Comparison of ENCODE assay signal across 1 cellular context in genomic region chr17:6704472-6705052, GRCh38.
A peak's percentile ranks its signal among the peaks of the same experiment; 100 is the strongest.
TF ChIP-seq lines count a peak whose summit lies in the region.

No MANE protein-coding gene starts in this region.

TF ChIP-seq in HepG2, 621 proteins besides CTCF, POLR2A, EP300 and RAD21 (continues in another document):
- TF ChIP-seq ZNF615 (CRISPR knock-in tag; IDR thresholded peaks at IDR 0.05; ENCODE audit: borderline replicate concordance) (no peak), PHF5A (CRISPR knock-in tag; IDR thresholded peaks at IDR 0.05; ENCODE audit: low read depth, unreplicated experiment) (no peak), ZNF18 (CRISPR knock-in tag; IDR thresholded peaks at IDR 0.05; ENCODE audit: insufficient replicate concordance) (peak; percentile 55), ZNF12 (CRISPR knock-in tag; IDR thresholded peaks at IDR 0.05) (no peak), RAD51 (IDR thresholded peaks at IDR 0.05; ENCODE audit: borderline replicate concordance) (no peak), ZNF589 (CRISPR knock-in tag; conservative IDR thresholded peaks at IDR 0.05) (no peak), RFX1 (IDR thresholded peaks at IDR 0.05) (no peak), YEATS4 (CRISPR knock-in tag; IDR thresholded peaks at IDR 0.05; ENCODE audit: borderline replicate concordance) (peak; percentile 19; the same call in 1 of the 2 replicates), MEIS2 (CRISPR knock-in tag; IDR thresholded peaks at IDR 0.05) (no peak), TCF7L2 (IDR thresholded peaks at IDR 0.05; ENCODE audit: low read depth, low read length) (no peak), ZNF30 (CRISPR knock-in tag; IDR thresholded peaks at IDR 0.05) (no peak), KDM2A (CRISPR knock-in tag; IDR thresholded peaks at IDR 0.05; ENCODE audit: borderline replicate concordance, low read depth) (no peak), POLR2G (IDR thresholded peaks at IDR 0.05; ENCODE audit: low read depth, low read length) (no peak), KAT8 (CRISPR knock-in tag; IDR thresholded peaks at IDR 0.05) (no peak), ETV6 (CRISPR knock-in tag; conservative IDR thresholded peaks at IDR 0.05) (no peak), ZNF563 (CRISPR knock-in tag; IDR thresholded peaks at IDR 0.05) (no peak), ZBTB21 (CRISPR knock-in tag; IDR thresholded peaks at IDR 0.05) (no peak), SIX1 (CRISPR knock-in tag; IDR thresholded peaks at IDR 0.05; ENCODE audit: borderline replicate concordance) (no peak), ZNF335 (CRISPR knock-in tag; IDR thresholded peaks at IDR 0.05) (no peak), ZMAT3 (CRISPR knock-in tag; conservative IDR thresholded peaks at IDR 0.05) (no peak), ZBTB33 (CRISPR knock-in tag; IDR thresholded peaks at IDR 0.05) (no peak), TAF15 (IDR thresholded peaks at IDR 0.05; ENCODE audit: low read depth, low read length, poor library complexity, severe bottlenecking) (no peak), MYC (CRISPR knock-in tag; IDR thresholded peaks at IDR 0.05; ENCODE audit: borderline replicate concordance) (peak; percentile 18; the same call in 1 of the 2 replicates), NCOR1 (IDR thresholded peaks at IDR 0.05; ENCODE audit: borderline replicate concordance, low read length) (no peak), TBL1XR1 (IDR thresholded peaks at IDR 0.05; ENCODE audit: borderline replicate concordance, low read length, partially characterized antibody) (no peak), ZNF292 (CRISPR knock-in tag; IDR thresholded peaks at IDR 0.05; ENCODE audit: borderline replicate concordance, low read depth) (peak; percentile 81; the same call in 1 of the 2 replicates), U2AF1 (optimal IDR thresholded peaks at IDR 0.05; ENCODE audit: low read depth, low read length) (no peak), ZNF224 (CRISPR knock-in tag; IDR thresholded peaks at IDR 0.05) (no peak), FLYWCH1 (CRISPR knock-in tag; IDR thresholded peaks at IDR 0.05) (no peak), ZNF263 (CRISPR knock-in tag; IDR thresholded peaks at IDR 0.05) (peak; percentile 56; the same call in 1 of the 2 replicates), SP2 (CRISPR knock-in tag; IDR thresholded peaks at IDR 0.05) (no peak), CERS6 (CRISPR knock-in tag; IDR thresholded peaks at IDR 0.05) (no peak), SMAD9 (CRISPR knock-in tag; IDR thresholded peaks at IDR 0.05) (no peak)
- TF ChIP-seq, protein P1, sequence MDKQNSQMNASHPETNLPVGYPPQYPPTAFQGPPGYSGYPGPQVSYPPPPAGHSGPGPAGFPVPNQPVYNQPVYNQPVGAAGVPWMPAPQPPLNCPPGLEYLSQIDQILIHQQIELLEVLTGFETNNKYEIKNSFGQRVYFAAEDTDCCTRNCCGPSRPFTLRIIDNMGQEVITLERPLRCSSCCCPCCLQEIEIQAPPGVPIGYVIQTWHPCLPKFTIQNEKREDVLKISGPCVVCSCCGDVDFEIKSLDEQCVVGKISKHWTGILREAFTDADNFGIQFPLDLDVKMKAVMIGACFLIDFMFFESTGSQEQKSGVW (CRISPR knock-in tag; IDR thresholded peaks at IDR 0.05; ENCODE audit: borderline replicate concordance), result no peak
- TF ChIP-seq, protein P2, sequence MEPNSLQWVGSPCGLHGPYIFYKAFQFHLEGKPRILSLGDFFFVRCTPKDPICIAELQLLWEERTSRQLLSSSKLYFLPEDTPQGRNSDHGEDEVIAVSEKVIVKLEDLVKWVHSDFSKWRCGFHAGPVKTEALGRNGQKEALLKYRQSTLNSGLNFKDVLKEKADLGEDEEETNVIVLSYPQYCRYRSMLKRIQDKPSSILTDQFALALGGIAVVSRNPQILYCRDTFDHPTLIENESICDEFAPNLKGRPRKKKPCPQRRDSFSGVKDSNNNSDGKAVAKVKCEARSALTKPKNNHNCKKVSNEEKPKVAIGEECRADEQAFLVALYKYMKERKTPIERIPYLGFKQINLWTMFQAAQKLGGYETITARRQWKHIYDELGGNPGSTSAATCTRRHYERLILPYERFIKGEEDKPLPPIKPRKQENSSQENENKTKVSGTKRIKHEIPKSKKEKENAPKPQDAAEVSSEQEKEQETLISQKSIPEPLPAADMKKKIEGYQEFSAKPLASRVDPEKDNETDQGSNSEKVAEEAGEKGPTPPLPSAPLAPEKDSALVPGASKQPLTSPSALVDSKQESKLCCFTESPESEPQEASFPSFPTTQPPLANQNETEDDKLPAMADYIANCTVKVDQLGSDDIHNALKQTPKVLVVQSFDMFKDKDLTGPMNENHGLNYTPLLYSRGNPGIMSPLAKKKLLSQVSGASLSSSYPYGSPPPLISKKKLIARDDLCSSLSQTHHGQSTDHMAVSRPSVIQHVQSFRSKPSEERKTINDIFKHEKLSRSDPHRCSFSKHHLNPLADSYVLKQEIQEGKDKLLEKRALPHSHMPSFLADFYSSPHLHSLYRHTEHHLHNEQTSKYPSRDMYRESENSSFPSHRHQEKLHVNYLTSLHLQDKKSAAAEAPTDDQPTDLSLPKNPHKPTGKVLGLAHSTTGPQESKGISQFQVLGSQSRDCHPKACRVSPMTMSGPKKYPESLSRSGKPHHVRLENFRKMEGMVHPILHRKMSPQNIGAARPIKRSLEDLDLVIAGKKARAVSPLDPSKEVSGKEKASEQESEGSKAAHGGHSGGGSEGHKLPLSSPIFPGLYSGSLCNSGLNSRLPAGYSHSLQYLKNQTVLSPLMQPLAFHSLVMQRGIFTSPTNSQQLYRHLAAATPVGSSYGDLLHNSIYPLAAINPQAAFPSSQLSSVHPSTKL (CRISPR knock-in tag; IDR thresholded peaks at IDR 0.05), result peak; percentile 19; the same call in 1 of the 2 replicates
- TF ChIP-seq, protein P3, sequence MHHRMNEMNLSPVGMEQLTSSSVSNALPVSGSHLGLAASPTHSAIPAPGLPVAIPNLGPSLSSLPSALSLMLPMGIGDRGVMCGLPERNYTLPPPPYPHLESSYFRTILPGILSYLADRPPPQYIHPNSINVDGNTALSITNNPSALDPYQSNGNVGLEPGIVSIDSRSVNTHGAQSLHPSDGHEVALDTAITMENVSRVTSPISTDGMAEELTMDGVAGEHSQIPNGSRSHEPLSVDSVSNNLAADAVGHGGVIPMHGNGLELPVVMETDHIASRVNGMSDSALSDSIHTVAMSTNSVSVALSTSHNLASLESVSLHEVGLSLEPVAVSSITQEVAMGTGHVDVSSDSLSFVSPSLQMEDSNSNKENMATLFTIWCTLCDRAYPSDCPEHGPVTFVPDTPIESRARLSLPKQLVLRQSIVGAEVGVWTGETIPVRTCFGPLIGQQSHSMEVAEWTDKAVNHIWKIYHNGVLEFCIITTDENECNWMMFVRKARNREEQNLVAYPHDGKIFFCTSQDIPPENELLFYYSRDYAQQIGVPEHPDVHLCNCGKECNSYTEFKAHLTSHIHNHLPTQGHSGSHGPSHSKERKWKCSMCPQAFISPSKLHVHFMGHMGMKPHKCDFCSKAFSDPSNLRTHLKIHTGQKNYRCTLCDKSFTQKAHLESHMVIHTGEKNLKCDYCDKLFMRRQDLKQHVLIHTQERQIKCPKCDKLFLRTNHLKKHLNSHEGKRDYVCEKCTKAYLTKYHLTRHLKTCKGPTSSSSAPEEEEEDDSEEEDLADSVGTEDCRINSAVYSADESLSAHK (CRISPR knock-in tag; IDR thresholded peaks at IDR 0.05; ENCODE audit: borderline replicate concordance), result no peak
- TF ChIP-seq, protein P4, sequence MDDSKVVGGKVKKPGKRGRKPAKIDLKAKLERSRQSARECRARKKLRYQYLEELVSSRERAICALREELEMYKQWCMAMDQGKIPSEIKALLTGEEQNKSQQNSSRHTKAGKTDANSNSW (CRISPR knock-in tag; IDR thresholded peaks at IDR 0.05; ENCODE audit: borderline replicate concordance), result no peak
- TF ChIP-seq, protein P5, sequence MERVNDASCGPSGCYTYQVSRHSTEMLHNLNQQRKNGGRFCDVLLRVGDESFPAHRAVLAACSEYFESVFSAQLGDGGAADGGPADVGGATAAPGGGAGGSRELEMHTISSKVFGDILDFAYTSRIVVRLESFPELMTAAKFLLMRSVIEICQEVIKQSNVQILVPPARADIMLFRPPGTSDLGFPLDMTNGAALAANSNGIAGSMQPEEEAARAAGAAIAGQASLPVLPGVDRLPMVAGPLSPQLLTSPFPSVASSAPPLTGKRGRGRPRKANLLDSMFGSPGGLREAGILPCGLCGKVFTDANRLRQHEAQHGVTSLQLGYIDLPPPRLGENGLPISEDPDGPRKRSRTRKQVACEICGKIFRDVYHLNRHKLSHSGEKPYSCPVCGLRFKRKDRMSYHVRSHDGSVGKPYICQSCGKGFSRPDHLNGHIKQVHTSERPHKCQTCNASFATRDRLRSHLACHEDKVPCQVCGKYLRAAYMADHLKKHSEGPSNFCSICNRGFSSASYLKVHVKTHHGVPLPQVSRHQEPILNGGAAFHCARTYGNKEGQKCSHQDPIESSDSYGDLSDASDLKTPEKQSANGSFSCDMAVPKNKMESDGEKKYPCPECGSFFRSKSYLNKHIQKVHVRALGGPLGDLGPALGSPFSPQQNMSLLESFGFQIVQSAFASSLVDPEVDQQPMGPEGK (CRISPR knock-in tag; IDR thresholded peaks at IDR 0.05), result 0 out of 2 replicates have a peak, but pooled peaks have one; percentile 30
- TF ChIP-seq, protein P6, sequence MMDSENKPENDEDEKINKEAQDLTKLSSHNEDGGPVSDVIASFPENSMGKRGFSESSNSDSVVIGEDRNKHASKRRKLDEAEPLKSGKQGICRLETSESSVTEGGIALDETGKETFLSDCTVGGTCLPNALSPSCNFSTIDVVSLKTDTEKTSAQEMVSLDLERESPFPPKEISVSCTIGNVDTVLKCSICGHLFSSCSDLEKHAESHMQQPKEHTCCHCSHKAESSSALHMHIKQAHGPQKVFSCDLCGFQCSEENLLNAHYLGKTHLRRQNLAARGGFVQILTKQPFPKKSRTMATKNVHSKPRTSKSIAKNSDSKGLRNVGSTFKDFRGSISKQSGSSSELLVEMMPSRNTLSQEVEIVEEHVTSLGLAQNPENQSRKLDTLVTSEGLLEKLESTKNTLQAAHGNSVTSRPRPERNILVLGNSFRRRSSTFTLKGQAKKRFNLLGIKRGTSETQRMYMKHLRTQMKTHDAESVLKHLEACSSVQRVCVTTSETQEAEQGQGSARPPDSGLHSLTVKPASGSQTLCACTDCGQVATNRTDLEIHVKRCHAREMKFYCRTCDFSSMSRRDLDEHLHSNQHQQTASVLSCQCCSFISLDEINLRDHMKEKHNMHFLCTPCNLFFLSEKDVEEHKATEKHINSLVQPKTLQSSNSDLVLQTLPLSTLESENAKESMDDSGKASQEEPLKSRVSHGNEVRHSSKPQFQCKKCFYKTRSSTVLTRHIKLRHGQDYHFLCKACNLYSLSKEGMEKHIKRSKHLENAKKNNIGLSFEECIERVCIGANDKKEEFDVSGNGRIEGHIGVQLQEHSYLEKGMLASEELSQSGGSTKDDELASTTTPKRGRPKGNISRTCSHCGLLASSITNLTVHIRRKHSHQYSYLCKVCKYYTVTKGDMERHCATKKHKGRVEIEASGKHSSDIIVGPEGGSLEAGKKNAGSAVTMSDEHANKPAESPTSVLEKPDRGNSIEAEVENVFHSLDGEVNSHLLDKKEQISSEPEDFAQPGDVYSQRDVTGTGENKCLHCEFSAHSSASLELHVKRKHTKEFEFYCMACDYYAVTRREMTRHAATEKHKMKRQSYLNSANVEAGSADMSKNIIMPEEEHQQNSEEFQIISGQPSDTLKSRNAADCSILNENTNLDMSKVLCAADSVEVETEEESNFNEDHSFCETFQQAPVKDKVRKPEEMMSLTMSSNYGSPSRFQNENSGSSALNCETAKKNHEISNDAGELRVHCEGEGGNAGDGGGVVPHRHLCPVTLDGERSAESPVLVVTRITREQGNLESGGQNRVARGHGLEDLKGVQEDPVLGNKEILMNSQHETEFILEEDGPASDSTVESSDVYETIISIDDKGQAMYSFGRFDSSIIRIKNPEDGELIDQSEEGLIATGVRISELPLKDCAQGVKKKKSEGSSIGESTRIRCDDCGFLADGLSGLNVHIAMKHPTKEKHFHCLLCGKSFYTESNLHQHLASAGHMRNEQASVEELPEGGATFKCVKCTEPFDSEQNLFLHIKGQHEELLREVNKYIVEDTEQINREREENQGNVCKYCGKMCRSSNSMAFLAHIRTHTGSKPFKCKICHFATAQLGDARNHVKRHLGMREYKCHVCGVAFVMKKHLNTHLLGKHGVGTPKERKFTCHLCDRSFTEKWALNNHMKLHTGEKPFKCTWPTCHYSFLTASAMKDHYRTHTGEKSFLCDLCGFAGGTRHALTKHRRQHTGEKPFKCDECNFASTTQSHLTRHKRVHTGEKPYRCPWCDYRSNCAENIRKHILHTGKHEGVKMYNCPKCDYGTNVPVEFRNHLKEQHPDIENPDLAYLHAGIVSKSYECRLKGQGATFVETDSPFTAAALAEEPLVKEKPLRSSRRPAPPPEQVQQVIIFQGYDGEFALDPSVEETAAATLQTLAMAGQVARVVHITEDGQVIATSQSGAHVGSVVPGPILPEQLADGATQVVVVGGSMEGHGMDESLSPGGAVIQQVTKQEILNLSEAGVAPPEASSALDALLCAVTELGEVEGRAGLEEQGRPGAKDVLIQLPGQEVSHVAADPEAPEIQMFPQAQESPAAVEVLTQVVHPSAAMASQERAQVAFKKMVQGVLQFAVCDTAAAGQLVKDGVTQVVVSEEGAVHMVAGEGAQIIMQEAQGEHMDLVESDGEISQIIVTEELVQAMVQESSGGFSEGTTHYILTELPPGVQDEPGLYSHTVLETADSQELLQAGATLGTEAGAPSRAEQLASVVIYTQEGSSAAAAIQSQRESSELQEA (CRISPR knock-in tag; IDR thresholded peaks at IDR 0.05; ENCODE audit: not compliant biosample characterization), result no peak
